In the genomic region with DNA sequence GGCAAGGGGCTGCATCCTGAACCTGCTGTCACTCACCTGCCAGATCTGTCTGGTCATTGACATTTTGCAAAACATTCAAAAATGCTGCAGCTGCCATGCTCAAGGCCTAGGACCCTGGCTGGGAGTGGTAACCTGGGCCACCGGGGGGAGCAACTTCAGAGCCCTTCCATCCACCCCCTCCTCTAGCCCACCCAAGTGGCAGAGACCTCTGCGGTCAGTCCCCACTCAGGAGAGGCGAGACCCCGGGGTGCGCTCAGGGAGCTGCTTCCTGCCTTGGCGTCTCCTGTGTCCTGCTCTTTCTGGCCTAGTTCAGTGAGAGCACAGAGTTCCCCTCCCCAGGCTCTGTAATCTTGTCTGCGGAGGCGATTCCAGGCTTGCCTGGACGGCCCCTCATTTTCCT, we compare ENCODE assay signal across 2 cellular contexts.
TF ChIP-seq lines count a peak whose summit lies in the region.

No MANE protein-coding gene starts in this region.

TF ChIP-seq in HCT116, 20 proteins besides CTCF, POLR2A, EP300 and RAD21:
- no peak for TF ChIP-seq JUND (IDR thresholded peaks at IDR 0.05)
- TF ChIP-seq, protein P1, sequence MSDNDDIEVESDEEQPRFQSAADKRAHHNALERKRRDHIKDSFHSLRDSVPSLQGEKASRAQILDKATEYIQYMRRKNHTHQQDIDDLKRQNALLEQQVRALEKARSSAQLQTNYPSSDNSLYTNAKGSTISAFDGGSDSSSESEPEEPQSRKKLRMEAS (IDR thresholded peaks at IDR 0.05) = no peak
- TF ChIP-seq EGR1 (IDR thresholded peaks at IDR 0.05; ENCODE audit: low read depth) = no peak
- TF ChIP-seq, protein P2, sequence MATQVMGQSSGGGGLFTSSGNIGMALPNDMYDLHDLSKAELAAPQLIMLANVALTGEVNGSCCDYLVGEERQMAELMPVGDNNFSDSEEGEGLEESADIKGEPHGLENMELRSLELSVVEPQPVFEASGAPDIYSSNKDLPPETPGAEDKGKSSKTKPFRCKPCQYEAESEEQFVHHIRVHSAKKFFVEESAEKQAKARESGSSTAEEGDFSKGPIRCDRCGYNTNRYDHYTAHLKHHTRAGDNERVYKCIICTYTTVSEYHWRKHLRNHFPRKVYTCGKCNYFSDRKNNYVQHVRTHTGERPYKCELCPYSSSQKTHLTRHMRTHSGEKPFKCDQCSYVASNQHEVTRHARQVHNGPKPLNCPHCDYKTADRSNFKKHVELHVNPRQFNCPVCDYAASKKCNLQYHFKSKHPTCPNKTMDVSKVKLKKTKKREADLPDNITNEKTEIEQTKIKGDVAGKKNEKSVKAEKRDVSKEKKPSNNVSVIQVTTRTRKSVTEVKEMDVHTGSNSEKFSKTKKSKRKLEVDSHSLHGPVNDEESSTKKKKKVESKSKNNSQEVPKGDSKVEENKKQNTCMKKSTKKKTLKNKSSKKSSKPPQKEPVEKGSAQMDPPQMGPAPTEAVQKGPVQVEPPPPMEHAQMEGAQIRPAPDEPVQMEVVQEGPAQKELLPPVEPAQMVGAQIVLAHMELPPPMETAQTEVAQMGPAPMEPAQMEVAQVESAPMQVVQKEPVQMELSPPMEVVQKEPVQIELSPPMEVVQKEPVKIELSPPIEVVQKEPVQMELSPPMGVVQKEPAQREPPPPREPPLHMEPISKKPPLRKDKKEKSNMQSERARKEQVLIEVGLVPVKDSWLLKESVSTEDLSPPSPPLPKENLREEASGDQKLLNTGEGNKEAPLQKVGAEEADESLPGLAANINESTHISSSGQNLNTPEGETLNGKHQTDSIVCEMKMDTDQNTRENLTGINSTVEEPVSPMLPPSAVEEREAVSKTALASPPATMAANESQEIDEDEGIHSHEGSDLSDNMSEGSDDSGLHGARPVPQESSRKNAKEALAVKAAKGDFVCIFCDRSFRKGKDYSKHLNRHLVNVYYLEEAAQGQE (IDR thresholded peaks at IDR 0.05; ENCODE audit: low read depth) = no peak
- TF ChIP-seq CEBPB (IDR thresholded peaks at IDR 0.05; ENCODE audit: low read depth) = no peak
- TF ChIP-seq, protein P3, sequence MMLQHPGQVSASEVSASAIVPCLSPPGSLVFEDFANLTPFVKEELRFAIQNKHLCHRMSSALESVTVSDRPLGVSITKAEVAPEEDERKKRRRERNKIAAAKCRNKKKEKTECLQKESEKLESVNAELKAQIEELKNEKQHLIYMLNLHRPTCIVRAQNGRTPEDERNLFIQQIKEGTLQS (IDR thresholded peaks at IDR 0.05) = no peak
- no peak for TF ChIP-seq SRF (IDR thresholded peaks at IDR 0.05; ENCODE audit: low read depth)
- no peak for TF ChIP-seq ZNF274 (IDR thresholded peaks at IDR 0.05; ENCODE audit: low read depth, low read length)
- TF ChIP-seq FOSL1 (IDR thresholded peaks at IDR 0.05; ENCODE audit: low read depth) = no peak
- no peak for TF ChIP-seq SIN3A (IDR thresholded peaks at IDR 0.05; ENCODE audit: low read depth)
- TF ChIP-seq ZFX (IDR thresholded peaks at IDR 0.05) = no peak
- TF ChIP-seq EZH2 (IDR thresholded peaks at IDR 0.05) = no peak
- no peak for TF ChIP-seq ELF1 (IDR thresholded peaks at IDR 0.05; ENCODE audit: borderline replicate concordance, low read depth)
- TF ChIP-seq SP1 (IDR thresholded peaks at IDR 0.05; ENCODE audit: low read depth) = no peak
- TF ChIP-seq POLR2AphosphoS5 (IDR thresholded peaks at IDR 0.05; ENCODE audit: low read depth, low read length) = no peak
- no peak for TF ChIP-seq CBX3 (IDR thresholded peaks at IDR 0.05; ENCODE audit: low read depth)

TF ChIP-seq in H1, 55 proteins besides CTCF, POLR2A, EP300 and RAD21:
- TF ChIP-seq BACH1 (IDR thresholded peaks at IDR 0.05; ENCODE audit: low read length) (no peak), ZNF274 (IDR thresholded peaks at IDR 0.05; ENCODE audit: borderline replicate concordance, extremely low read depth, low read length) (no peak), ASH2L (IDR thresholded peaks at IDR 0.05; ENCODE audit: low read length) (no peak), NANOG (IDR thresholded peaks at IDR 0.05; ENCODE audit: insufficient read depth, low read depth, low read length, poor library complexity, severe bottlenecking) (no peak), TCF12 (IDR thresholded peaks at IDR 0.05; ENCODE audit: low read depth, low read length) (no peak), TAF7 (optimal IDR thresholded peaks at IDR 0.05; ENCODE audit: borderline replicate concordance, low read depth, low read length) (no peak)
- TF ChIP-seq, protein P4, sequence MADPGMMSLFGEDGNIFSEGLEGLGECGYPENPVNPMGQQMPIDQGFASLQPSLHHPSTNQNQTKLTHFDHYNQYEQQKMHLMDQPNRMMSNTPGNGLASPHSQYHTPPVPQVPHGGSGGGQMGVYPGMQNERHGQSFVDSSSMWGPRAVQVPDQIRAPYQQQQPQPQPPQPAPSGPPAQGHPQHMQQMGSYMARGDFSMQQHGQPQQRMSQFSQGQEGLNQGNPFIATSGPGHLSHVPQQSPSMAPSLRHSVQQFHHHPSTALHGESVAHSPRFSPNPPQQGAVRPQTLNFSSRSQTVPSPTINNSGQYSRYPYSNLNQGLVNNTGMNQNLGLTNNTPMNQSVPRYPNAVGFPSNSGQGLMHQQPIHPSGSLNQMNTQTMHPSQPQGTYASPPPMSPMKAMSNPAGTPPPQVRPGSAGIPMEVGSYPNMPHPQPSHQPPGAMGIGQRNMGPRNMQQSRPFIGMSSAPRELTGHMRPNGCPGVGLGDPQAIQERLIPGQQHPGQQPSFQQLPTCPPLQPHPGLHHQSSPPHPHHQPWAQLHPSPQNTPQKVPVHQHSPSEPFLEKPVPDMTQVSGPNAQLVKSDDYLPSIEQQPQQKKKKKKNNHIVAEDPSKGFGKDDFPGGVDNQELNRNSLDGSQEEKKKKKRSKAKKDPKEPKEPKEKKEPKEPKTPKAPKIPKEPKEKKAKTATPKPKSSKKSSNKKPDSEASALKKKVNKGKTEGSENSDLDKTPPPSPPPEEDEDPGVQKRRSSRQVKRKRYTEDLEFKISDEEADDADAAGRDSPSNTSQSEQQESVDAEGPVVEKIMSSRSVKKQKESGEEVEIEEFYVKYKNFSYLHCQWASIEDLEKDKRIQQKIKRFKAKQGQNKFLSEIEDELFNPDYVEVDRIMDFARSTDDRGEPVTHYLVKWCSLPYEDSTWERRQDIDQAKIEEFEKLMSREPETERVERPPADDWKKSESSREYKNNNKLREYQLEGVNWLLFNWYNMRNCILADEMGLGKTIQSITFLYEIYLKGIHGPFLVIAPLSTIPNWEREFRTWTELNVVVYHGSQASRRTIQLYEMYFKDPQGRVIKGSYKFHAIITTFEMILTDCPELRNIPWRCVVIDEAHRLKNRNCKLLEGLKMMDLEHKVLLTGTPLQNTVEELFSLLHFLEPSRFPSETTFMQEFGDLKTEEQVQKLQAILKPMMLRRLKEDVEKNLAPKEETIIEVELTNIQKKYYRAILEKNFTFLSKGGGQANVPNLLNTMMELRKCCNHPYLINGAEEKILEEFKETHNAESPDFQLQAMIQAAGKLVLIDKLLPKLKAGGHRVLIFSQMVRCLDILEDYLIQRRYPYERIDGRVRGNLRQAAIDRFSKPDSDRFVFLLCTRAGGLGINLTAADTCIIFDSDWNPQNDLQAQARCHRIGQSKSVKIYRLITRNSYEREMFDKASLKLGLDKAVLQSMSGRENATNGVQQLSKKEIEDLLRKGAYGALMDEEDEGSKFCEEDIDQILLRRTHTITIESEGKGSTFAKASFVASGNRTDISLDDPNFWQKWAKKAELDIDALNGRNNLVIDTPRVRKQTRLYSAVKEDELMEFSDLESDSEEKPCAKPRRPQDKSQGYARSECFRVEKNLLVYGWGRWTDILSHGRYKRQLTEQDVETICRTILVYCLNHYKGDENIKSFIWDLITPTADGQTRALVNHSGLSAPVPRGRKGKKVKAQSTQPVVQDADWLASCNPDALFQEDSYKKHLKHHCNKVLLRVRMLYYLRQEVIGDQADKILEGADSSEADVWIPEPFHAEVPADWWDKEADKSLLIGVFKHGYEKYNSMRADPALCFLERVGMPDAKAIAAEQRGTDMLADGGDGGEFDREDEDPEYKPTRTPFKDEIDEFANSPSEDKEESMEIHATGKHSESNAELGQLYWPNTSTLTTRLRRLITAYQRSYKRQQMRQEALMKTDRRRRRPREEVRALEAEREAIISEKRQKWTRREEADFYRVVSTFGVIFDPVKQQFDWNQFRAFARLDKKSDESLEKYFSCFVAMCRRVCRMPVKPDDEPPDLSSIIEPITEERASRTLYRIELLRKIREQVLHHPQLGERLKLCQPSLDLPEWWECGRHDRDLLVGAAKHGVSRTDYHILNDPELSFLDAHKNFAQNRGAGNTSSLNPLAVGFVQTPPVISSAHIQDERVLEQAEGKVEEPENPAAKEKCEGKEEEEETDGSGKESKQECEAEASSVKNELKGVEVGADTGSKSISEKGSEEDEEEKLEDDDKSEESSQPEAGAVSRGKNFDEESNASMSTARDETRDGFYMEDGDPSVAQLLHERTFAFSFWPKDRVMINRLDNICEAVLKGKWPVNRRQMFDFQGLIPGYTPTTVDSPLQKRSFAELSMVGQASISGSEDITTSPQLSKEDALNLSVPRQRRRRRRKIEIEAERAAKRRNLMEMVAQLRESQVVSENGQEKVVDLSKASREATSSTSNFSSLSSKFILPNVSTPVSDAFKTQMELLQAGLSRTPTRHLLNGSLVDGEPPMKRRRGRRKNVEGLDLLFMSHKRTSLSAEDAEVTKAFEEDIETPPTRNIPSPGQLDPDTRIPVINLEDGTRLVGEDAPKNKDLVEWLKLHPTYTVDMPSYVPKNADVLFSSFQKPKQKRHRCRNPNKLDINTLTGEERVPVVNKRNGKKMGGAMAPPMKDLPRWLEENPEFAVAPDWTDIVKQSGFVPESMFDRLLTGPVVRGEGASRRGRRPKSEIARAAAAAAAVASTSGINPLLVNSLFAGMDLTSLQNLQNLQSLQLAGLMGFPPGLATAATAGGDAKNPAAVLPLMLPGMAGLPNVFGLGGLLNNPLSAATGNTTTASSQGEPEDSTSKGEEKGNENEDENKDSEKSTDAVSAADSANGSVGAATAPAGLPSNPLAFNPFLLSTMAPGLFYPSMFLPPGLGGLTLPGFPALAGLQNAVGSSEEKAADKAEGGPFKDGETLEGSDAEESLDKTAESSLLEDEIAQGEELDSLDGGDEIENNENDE (IDR thresholded peaks at IDR 0.05; ENCODE audit: insufficient replicate concordance, low read length) = no peak
- TF ChIP-seq, protein P5, sequence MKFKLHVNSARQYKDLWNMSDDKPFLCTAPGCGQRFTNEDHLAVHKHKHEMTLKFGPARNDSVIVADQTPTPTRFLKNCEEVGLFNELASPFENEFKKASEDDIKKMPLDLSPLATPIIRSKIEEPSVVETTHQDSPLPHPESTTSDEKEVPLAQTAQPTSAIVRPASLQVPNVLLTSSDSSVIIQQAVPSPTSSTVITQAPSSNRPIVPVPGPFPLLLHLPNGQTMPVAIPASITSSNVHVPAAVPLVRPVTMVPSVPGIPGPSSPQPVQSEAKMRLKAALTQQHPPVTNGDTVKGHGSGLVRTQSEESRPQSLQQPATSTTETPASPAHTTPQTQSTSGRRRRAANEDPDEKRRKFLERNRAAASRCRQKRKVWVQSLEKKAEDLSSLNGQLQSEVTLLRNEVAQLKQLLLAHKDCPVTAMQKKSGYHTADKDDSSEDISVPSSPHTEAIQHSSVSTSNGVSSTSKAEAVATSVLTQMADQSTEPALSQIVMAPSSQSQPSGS (IDR thresholded peaks at IDR 0.05; ENCODE audit: low read length) = no peak
